24 cellular contexts compared by ENCODE assay signal in the genomic region with DNA sequence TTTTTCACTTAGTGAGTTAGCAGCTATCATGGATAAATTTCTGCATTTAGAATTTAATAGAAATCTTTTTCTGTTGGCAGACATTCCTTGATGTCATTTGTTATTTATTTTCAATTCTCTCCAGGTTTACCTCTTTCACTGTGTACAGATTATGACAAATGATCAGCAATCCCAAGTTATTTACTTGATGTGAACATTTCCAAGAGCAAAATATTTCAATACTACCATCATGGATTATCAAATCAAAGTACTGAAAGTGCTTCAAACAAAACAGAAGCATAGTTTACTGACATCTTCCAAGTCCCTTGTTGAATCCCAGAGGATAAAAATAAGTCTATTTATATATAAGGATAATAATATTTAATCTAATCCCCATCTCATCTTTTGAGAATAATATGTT.
"Had no signal": no experiment of that assay in that cellular context is flagged by ENCODE, and none has a peak within 500 bp of the region (broad histone marks: within the 10 kb centered on the region; RNA-seq: fewer than 3 reads in every experiment).

No MANE protein-coding gene starts in this region.

- H3K27me3 ChIP-seq: Peyer's patch, SJSA1 had no signal

- H3K4me1 ChIP-seq: Peyer's patch, SJSA1 had no signal

- H3K36me3 ChIP-seq: Peyer's patch, SJSA1 had no signal

- H3K27ac ChIP-seq: HL-60, Peyer's patch, SJSA1, SK-N-MC had no signal

- FAIRE-seq: HTR-8/SVneo had no signal

- ATAC-seq: PC-3 had no signal

- H3K9me3 ChIP-seq: Peyer's patch, SJSA1 had no signal

- DNase-seq: KBM-7; MV-4-11; NCI-H1048; NCI-H1105; NCI-H1436 treated with DMSO at 0.1 percent for 48 hours; NCI-H1694; NCI-H187 treated with DMSO at 0.1 percent for 48 hours; NCI-H2029 treated with DMSO at 0.1 percent for 48 hours; NCI-H2171 treated with DMSO at 0.1 percent for 48 hours; NCI-H345; NCI-H446 treated with DMSO at 0.1 percent for 48 hours; NCI-H524; NCI-H69; NCI-H774; NK-92 treated with Interleukin-12 subunit alpha and Interleukin-12 subunit beta, amount 100 ng/mL, for 24 hours; PC-3; Peyer's patch; Right ventricle myocardium superior; SIG-M5; T-helper 1 cell had no signal

- H3K4me3 ChIP-seq: Peyer's patch, SJSA1, SK-N-MC had no signal
